ENCODE assay signal across 12 cellular contexts in genomic region chr1:64172458-64172983, GRCh38. TPM values are rescaled to one million over a fixed set of nuclear protein-coding genes. Genes with fewer than 3 reads are reported as not detected.
DNase-seq lines count a peak whose midpoint lies in the region; ATAC-seq lines count a peak whose summit lies in the region.
"Had no signal": no experiment of that assay in that cellular context is flagged by ENCODE, and none has a peak within 500 bp of the region (broad histone marks: within the 10 kb centered on the region; RNA-seq: fewer than 3 reads in every experiment).

No MANE protein-coding gene starts in this region.

- ATAC-seq in GM21423 (IDR thresholded peaks at IDR 0.05; ENCODE audit: unreplicated experiment) (peak; percentile 32), HG02642 (IDR thresholded peaks at IDR 0.05; ENCODE audit: poor library complexity, unreplicated experiment) (no peak)

- H3K9me3 ChIP-seq in adipocyte (ENCODE audit: control insufficient read depth, low read length), result no peaks in the 10 kb centered on the region
- H3K9me3 ChIP-seq in trophoblast cell (ENCODE audit: insufficient read depth, low read depth, low read length), result no peaks in the 10 kb centered on the region
- H3K9me3 ChIP-seq: heart right ventricle had no signal

- H4K91ac ChIP-seq in trophoblast cell (ENCODE audit: low read depth, low read length), result no peak overlapping the region

- H3K4ac ChIP-seq in trophoblast cell (ENCODE audit: low read depth, low read length), result no peak overlapping the region

- no peak overlapping the region for H3K4me2 ChIP-seq in trophoblast cell (ENCODE audit: low read length)

- no peak overlapping the region for H2BK5ac ChIP-seq in trophoblast cell (ENCODE audit: low read depth, low read length, poor library complexity)

- H3K36me3 ChIP-seq in adipocyte (ENCODE audit: control insufficient read depth, insufficient read depth, low read length, severe bottlenecking) (peaks cover 4% of the 10 kb centered on the region), trophoblast cell (ENCODE audit: control insufficient read depth in 1 of 2, insufficient read depth in 2 of 2, low read length in 2 of 2) (peaks cover 6 to 20% of the 10 kb centered on the region in 2 experiments)

- H3K9ac ChIP-seq in adipocyte (ENCODE audit: low read length), result peak overlapping the region; percentile 65
- H3K9ac ChIP-seq in trophoblast cell (ENCODE audit: low read length), result no peak overlapping the region

- no peak overlapping the region for H2AFZ ChIP-seq in trophoblast cell (ENCODE audit: insufficient read depth, low read length, poor library complexity)

- H3K4me1 ChIP-seq in adipocyte (ENCODE audit: control insufficient read depth, insufficient read depth, low read length) (peaks cover 49% of the 10 kb centered on the region), trophoblast cell (ENCODE audit: control insufficient read depth in 1 of 2, insufficient read depth in 2 of 2, low read length in 2 of 2) (peaks cover 12% of the 10 kb centered on the region in 2 experiments)

- no peak overlapping the region for H2BK12ac ChIP-seq in trophoblast cell (ENCODE audit: low read length)

- no peak overlapping the region for H2BK120ac ChIP-seq in trophoblast cell (ENCODE audit: insufficient read depth, low read length, poor library complexity)

- H3K79me2 ChIP-seq in trophoblast cell (ENCODE audit: control insufficient read depth, insufficient read depth, low read length, poor library complexity), result no peaks in the 10 kb centered on the region

- no peak overlapping the region for H3K27ac ChIP-seq in trophoblast cell (ENCODE audit: low read depth, low read length)

- H3K4me3 ChIP-seq in adipocyte (ENCODE audit: low read length) (peak overlapping the region; percentile 24), trophoblast cell (ENCODE audit: low read depth, low read length) (no peak overlapping the region)
- H3K4me3 ChIP-seq: heart right ventricle had no signal

- H3K27me3 ChIP-seq in adipocyte (replicated peaks; ENCODE audit: control insufficient read depth, insufficient read depth, low read length) (no peaks in the 10 kb centered on the region), trophoblast cell (ENCODE audit: insufficient read depth, low read length) (no peaks in the 10 kb centered on the region)
- H3K27me3 ChIP-seq: heart right ventricle had no signal

- WGBS in trophoblast cell (ENCODE audit: extremely low coverage, insufficient coverage, insufficient read length), result no CpG with 5 or more reads among the region's 3 CpGs

- no peak overlapping the region for H4K8ac ChIP-seq in trophoblast cell (ENCODE audit: low read depth, low read length)

- H3K79me1 ChIP-seq in trophoblast cell (ENCODE audit: low read length), result no peaks in the 10 kb centered on the region

- H3K23ac ChIP-seq in trophoblast cell (ENCODE audit: low read length), result no peak overlapping the region

- H2AK5ac ChIP-seq in trophoblast cell (ENCODE audit: low read length), result no peak overlapping the region

- peak; percentile 55 for DNase-seq in A172 (ENCODE audit: low spot score)
- DNase-seq in NCI-H1092 treated with DMSO at 0.1 percent for 48 hours (lab: John Stamatoyannopoulos, UW), result peak; percentile 88
- peak; percentile 79 for DNase-seq in adipocyte (ENCODE audit: low read depth)
- DNase-seq in globus pallidus (ENCODE audit: low spot score), result no peak
- no peak for DNase-seq in trophoblast cell
- no peak for DNase-seq in hepatic stellate cell (ENCODE audit: low spot score)
- DNase-seq: activated T-cell treated with anti-CD3 and anti-CD28 coated beads, Interleukin-2, amount 50 U/mL, for 4 hours; heart right ventricle had no signal

- H3K18ac ChIP-seq in trophoblast cell (ENCODE audit: low read length), result no peak overlapping the region

- H3K14ac ChIP-seq in trophoblast cell (ENCODE audit: low read length), result no peak overlapping the region

- no peak overlapping the region for H4K12ac ChIP-seq in trophoblast cell (ENCODE audit: low read depth, low read length)

RNA-seq across cellular contexts. Expression of gene UBE2U, which starts 30.9 kb away (rescaled TPM):
- total RNA-seq in A172 (2014; rRNA removed; shearing (Covaris generic)), result not detected in 2 replicates
- polyA plus RNA-seq in trophoblast cell (2013), result 0.18 TPM in 1 of 2 replicates, not detected in the other
- total RNA-seq: activated T-cell treated with anti-CD3 and anti-CD28 coated beads, Interleukin-2, amount 50 U/mL, for 4 hours; sciatic nerve; ureter had no signal
- polyA plus RNA-seq: heart right ventricle had no signal

Comparison
In these comparisons a context has a peak if more than half of its experiments do, and no peak if none do; other contexts are left out.
1. DNase-seq: peak in A172 (single experiment), NCI-H1092 treated with DMSO at 0.1 percent for 48 hours (single experiment) and adipocyte (single experiment); none in globus pallidus (single experiment), trophoblast cell (0 of 2) and hepatic stellate cell (single experiment).